Comparison of ENCODE assay signal across 11 cellular contexts in genomic region chr15:65416845-65417416, GRCh38. TPM values are rescaled to one million over a fixed set of nuclear protein-coding genes. Genes with fewer than 3 reads are reported as not detected.
DNase-seq lines count a peak whose midpoint lies in the region; ATAC-seq, FAIRE-seq and TF ChIP-seq lines count a peak whose summit lies in the region.
"Had no signal": no experiment of that assay in that cellular context is flagged by ENCODE, and none has a peak within 500 bp of the region (broad histone marks: within the 10 kb centered on the region; RNA-seq: fewer than 3 reads in every experiment).

No MANE protein-coding gene starts in this region.

- TF ChIP-seq CTCF in heart left ventricle (IDR thresholded peaks at IDR 0.05) = no peak
- no peak for TF ChIP-seq CTCF in nephron progenitor cell (IDR thresholded peaks at IDR 0.05)

- intact Hi-C loops in heart left ventricle (cut with DNase I) = no loop called here

- H3K27ac ChIP-seq in SK-N-MC (peak overlapping the region; percentile 75; the same call in 1 of the 2 replicates), heart left ventricle (peak overlapping the region in 1 of 12 donors; percentile 14)

- H3K9ac ChIP-seq in SK-N-MC (ENCODE audit: insufficient read length) = peak overlapping the region; percentile 43

- H3K36me3 Mint-ChIP-seq in nephron progenitor cell (ENCODE audit: low read depth) = no peaks in the 10 kb centered on the region
- no peaks in the 10 kb centered on the region for H3K36me3 Mint-ChIP-seq in T-helper 2 cell treated with Interferon-gamma antibody and Interleukin-4, amounts not matched to agents 5 μg/mL and 100 μg/mL, for 36 hours (ENCODE audit: low read depth)
- H3K36me3 Mint-ChIP-seq: T-cell had no signal

- peaks cover 3% of the 10 kb centered on the region for H3K27me3 Mint-ChIP-seq in nephron progenitor cell (ENCODE audit: low read depth, poor library complexity)
- peaks cover 48% of the 10 kb centered on the region for H3K27me3 Mint-ChIP-seq in T-helper 2 cell treated with Interferon-gamma antibody and Interleukin-4, amounts not matched to agents 5 μg/mL and 100 μg/mL, for 36 hours (ENCODE audit: low read depth)

- 57 to 69% (median 65%) methylated on average over 8 of the region's 8 CpGs for WGBS in heart left ventricle, 4 donors

- peak; percentile 25 to 64 (median 39) for ATAC-seq in heart left ventricle
- ATAC-seq: T-cell had no signal

- H3K4me3 ChIP-seq in SK-N-MC = no peak overlapping the region
- no peak overlapping the region for H3K4me3 ChIP-seq in heart left ventricle

- H3K4me1 ChIP-seq in heart left ventricle = peaks cover 0 to 31% (median 13%) of the 10 kb centered on the region in 12 donors
- H3K4me1 ChIP-seq: BE2C had no signal

- no peak for TF ChIP-seq POLR2A in heart left ventricle (IDR thresholded peaks at IDR 0.05)

- no peaks in the 10 kb centered on the region for H3K9me3 Mint-ChIP-seq in nephron progenitor cell
- H3K9me3 Mint-ChIP-seq in T-helper 2 cell treated with Interferon-gamma antibody and Interleukin-4, amounts not matched to agents 5 μg/mL and 100 μg/mL, for 36 hours = no peaks in the 10 kb centered on the region
- H3K9me3 Mint-ChIP-seq: T-cell had no signal

- H3K4me1 Mint-ChIP-seq in nephron progenitor cell = peaks cover 81% of the 10 kb centered on the region
- H3K4me1 Mint-ChIP-seq in T-helper 2 cell treated with Interferon-gamma antibody and Interleukin-4, amounts not matched to agents 5 μg/mL and 100 μg/mL, for 36 hours (ENCODE audit: low read depth) = peaks cover 1% of the 10 kb centered on the region

- DNase-seq in ELF-1 (ENCODE audit: low read depth, low spot score) = peak; percentile 90
- no peak for DNase-seq in SK-N-MC (ENCODE audit: low read depth, low spot score)
- peak in 4 of 5 donors; percentile 44 to 72 (median 52) for DNase-seq in heart left ventricle
- peak; percentile 31 for DNase-seq in nephron progenitor cell
- no peak for DNase-seq in hepatic stellate cell (ENCODE audit: low spot score)
- DNase-seq in T-helper 2 cell treated with Interferon-gamma antibody and Interleukin-4, amounts not matched to agents 5 μg/mL and 100 μg/mL, for 36 hours (ENCODE audit: low spot score) = no peak
- DNase-seq in DMS153 treated with DMSO at 0.1 percent for 48 hours (lab: John Stamatoyannopoulos, UW; ENCODE audit: unreplicated experiment) = no peak
- no peak for DNase-seq in frontal cortex (ENCODE audit: low spot score in 2 of 2)
- DNase-seq: activated CD4-positive, alpha-beta T cell treated with anti-CD3 and anti-CD28 coated beads, Interleukin-2, amount 50 U/mL, for 1 hour; BE2C; T-cell had no signal

- no peaks in the 10 kb centered on the region for H3K9me3 ChIP-seq in SK-N-MC (ENCODE audit: low read depth, low read length)
- H3K9me3 ChIP-seq in heart left ventricle = no peaks in the 10 kb centered on the region
- H3K9me3 ChIP-seq: BE2C had no signal

- peak overlapping the region; percentile 54 for H3K4me3 Mint-ChIP-seq in nephron progenitor cell
- H3K4me3 Mint-ChIP-seq in T-helper 2 cell treated with Interferon-gamma antibody and Interleukin-4, amounts not matched to agents 5 μg/mL and 100 μg/mL, for 36 hours = no peak overlapping the region
- H3K4me3 Mint-ChIP-seq: T-cell had no signal

- H3K27me3 ChIP-seq in heart left ventricle = peaks cover 0 to 53% (median 8%) of the 10 kb centered on the region in 9 donors
- H3K27me3 ChIP-seq: BE2C had no signal

- no peak for FAIRE-seq in frontal cortex (lab: Jason Lieb, UNC)

- H3K36me3 ChIP-seq in SK-N-MC (ENCODE audit: insufficient read depth, low read length) (no peaks in the 10 kb centered on the region), heart left ventricle (no peaks in the 10 kb centered on the region)
- H3K36me3 ChIP-seq: BE2C had no signal

- peak overlapping the region; percentile 96 for H3K27ac Mint-ChIP-seq in nephron progenitor cell
- H3K27ac Mint-ChIP-seq in T-helper 2 cell treated with Interferon-gamma antibody and Interleukin-4, amounts not matched to agents 5 μg/mL and 100 μg/mL, for 36 hours = no peak overlapping the region
- H3K27ac Mint-ChIP-seq: T-cell had no signal

RNA-seq across cellular contexts. Expression of gene IGDCC4, which starts 5.8 kb away (rescaled TPM):
- total RNA-seq in heart left ventricle = 1 to 10 TPM in 4 of 9 donors, under 1 TPM in 5; 0.25 to 2.7 (median 0.75) TPM
- polyA plus RNA-seq in heart left ventricle = under 1 TPM; 0.22 to 0.80 TPM
- total RNA-seq in frontal cortex = 6.9 TPM

RNA-seq across cellular contexts. Expression of gene IGDCC3, which starts 39.1 kb away (rescaled TPM):
- total RNA-seq in heart left ventricle (under 1 TPM in 3 of 9 donors, not detected in 6; 0.09 to 0.33 (median 0.22) TPM), frontal cortex (6.9 TPM)
- polyA plus RNA-seq in heart left ventricle = under 1 TPM in 1 of 2 donors, not detected in 1; 0.07 TPM

Comparison
In these comparisons a context has a peak if more than half of its experiments do, and no peak if none do; other contexts are left out.
1. DNase-seq: peak in ELF-1 (single experiment), heart left ventricle (4 of 5) and nephron progenitor cell (single experiment); none in SK-N-MC (single experiment), hepatic stellate cell (single experiment), T-helper 2 cell treated with Interferon-gamma antibody and Interleukin-4, amounts not matched to agents 5 μg/mL and 100 μg/mL, for 36 hours (single experiment), DMS153 treated with DMSO at 0.1 percent for 48 hours (single experiment) and frontal cortex (0 of 2).